In the genomic region with DNA sequence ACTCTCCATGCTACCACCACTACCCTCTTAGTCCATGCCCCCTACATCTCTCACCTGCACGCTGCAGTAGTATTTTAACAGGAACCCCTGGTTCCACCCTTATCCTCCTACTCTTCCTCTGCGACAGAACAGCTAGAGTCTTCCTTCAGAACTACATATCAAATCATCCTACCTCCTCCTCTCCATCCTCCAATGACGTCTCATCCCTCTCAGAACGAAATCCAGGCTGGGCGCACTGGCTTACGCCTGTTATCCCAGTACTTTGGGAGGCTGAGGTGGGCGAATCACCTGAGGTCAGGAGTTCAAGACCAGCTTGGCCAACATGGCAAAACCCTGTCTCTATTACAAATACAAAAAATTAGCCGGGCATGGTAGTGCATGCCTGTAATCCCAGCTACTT, we compare ENCODE assay signal across 18 cellular contexts.
A peak's percentile ranks its signal among the peaks of the same experiment; 100 is the strongest.
DNase-seq lines count a peak whose midpoint lies in the region; ATAC-seq and TF ChIP-seq lines count a peak whose summit lies in the region.
"Had no signal": no experiment of that assay in that cellular context is flagged by ENCODE, and none has a peak within 500 bp of the region (broad histone marks: within the 10 kb centered on the region; RNA-seq: fewer than 3 reads in every experiment).

No MANE protein-coding gene starts in this region.

- peaks cover 28 to 37% of the 10 kb centered on the region in 2 experiments for H3K4me1 ChIP-seq in neutrophil (ENCODE audit: control insufficient read depth in 1 of 2, insufficient read depth in 1 of 2, low read depth in 1 of 2, low read length in 1 of 2)
- H3K4me1 ChIP-seq: HAP-1 had no signal

- H3K4me3 ChIP-seq in HL-60 (replicated peaks; ENCODE audit: insufficient read depth, low read length) (no peak overlapping the region), neutrophil (ENCODE audit: low read depth in 1 of 2, low read length in 1 of 2) (peak overlapping the region in 1 of 2 experiments; percentile 55)
- H3K4me3 ChIP-seq: GM12878, HAP-1 had no signal

- ATAC-seq in GM18511 (IDR thresholded peaks at IDR 0.05; ENCODE audit: unreplicated experiment) (no peak), HG02763 (IDR thresholded peaks at IDR 0.05; ENCODE audit: unreplicated experiment) (no peak)

- H3K27me3 ChIP-seq in HL-60 (ENCODE audit: insufficient read depth, poor library complexity, severe bottlenecking) (no peaks in the 10 kb centered on the region), neutrophil (no peaks in the 10 kb centered on the region)

- DNase-seq in HL-60 (ENCODE audit: low read depth in 1 of 2, low spot score in 1 of 2) (no peak), epithelial cell of prostate (ENCODE audit: low read depth, low spot score) (no peak), cerebellar cortex (ENCODE audit: low spot score) (no peak)
- DNase-seq in stimulated activated CD4-positive, alpha-beta T cell treated with anti-CD3 and anti-CD28 coated beads, Interleukin-2, amount 100 ng/mL, for 24 hours = no peak
- DNase-seq: AML-193; CD8-positive, alpha-beta T cell; COR-L47; DMS 273 treated with DMSO at 0.1 percent for 48 hours; DMS53; DND-41; EL; GM23248; KG1 had no signal

- H3K36me3 ChIP-seq in neutrophil = no peaks in the 10 kb centered on the region
- H3K36me3 ChIP-seq: HAP-1 had no signal

- TF ChIP-seq CTCF in HL-60 (IDR thresholded peaks at IDR 0.05; ENCODE audit: insufficient read depth, low read length) = no peak
- TF ChIP-seq CTCF in neutrophil (IDR thresholded peaks at IDR 0.05) = no peak

- H3K9me3 ChIP-seq in neutrophil = no peaks in the 10 kb centered on the region
- H3K9me3 ChIP-seq: HAP-1 had no signal

- H3K27ac ChIP-seq in HL-60 (replicated peaks) (peak overlapping the region; percentile 67), epithelial cell of prostate (peak overlapping the region; percentile 68), neutrophil (peak overlapping the region; percentile 87)
- H3K27ac ChIP-seq: GM23248 had no signal
